1 cellular context compared by ENCODE assay signal in genomic region chr6:157534991-157535353, GRCh38.
TF ChIP-seq lines count a peak whose summit lies in the region.

No MANE protein-coding gene starts in this region.

TF ChIP-seq in HepG2, 621 proteins besides CTCF, POLR2A, EP300 and RAD21 (continued from another document):
- TF ChIP-seq ZFP91 (CRISPR knock-in tag; IDR thresholded peaks at IDR 0.05; ENCODE audit: borderline replicate concordance) = 0 out of 2 replicates have a peak, but pooled peaks have one; percentile 18
- no peak for TF ChIP-seq REST (IDR thresholded peaks at IDR 0.05; ENCODE audit: borderline replicate concordance in 1 of 2, low read depth in 1 of 2, low read length in 2 of 2)
- TF ChIP-seq HDAC1 (CRISPR knock-in tag; IDR thresholded peaks at IDR 0.05) = peak; percentile 40; the same call in 1 of the 2 replicates
- TF ChIP-seq MTA1 (CRISPR knock-in tag; IDR thresholded peaks at IDR 0.05; ENCODE audit: borderline replicate concordance) = no peak
- no peak for TF ChIP-seq ZNF34 (CRISPR knock-in tag; IDR thresholded peaks at IDR 0.05; ENCODE audit: borderline replicate concordance)
- no peak for TF ChIP-seq GABPA (IDR thresholded peaks at IDR 0.05; ENCODE audit: low read depth, low read length)
- no peak for TF ChIP-seq GABPA (CRISPR knock-in tag; IDR thresholded peaks at IDR 0.05; ENCODE audit: low read depth)
- peak; percentile 54; the same call in 1 of the 2 replicates for TF ChIP-seq ZBTB38 (CRISPR knock-in tag; IDR thresholded peaks at IDR 0.05)
- 0 out of 2 replicates have a peak, but pooled peaks have one; percentile 3 for TF ChIP-seq GABPB1 (CRISPR knock-in tag; IDR thresholded peaks at IDR 0.05)
- no peak for TF ChIP-seq SAFB2 (CRISPR knock-in tag; IDR thresholded peaks at IDR 0.05; ENCODE audit: borderline replicate concordance, low read depth)
- 0 out of 2 replicates have a peak, but pooled peaks have one; percentile 32 for TF ChIP-seq ZNF264 (CRISPR knock-in tag; IDR thresholded peaks at IDR 0.05)
- no peak for TF ChIP-seq ZNF136 (CRISPR knock-in tag; IDR thresholded peaks at IDR 0.05; ENCODE audit: low read depth)
